Comparison of ENCODE assay signal across 25 cellular contexts in the genomic region with DNA sequence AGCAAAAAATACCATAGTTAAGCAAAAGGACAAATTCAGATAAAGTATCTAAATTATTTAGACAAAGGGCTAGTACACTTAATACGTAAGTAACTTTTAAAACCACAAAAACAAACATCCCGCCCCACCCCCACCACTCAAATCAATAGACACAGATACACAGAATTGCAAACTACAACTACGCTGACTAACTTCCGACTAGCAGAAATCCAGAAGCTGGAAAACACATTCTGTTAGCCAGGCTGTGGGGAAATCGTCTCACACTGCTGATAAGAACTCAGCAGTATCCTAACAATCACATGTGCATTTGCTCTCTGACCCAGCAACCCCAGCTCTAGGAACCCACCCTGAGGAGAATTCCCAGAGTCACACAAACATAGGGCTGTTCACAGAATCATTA. TPM values are rescaled to one million over a fixed set of nuclear protein-coding genes. Genes with fewer than 3 reads are reported as not detected.
DNase-seq lines count a peak whose midpoint lies in the region; ATAC-seq, FAIRE-seq and TF ChIP-seq lines count a peak whose summit lies in the region.
"Had no signal": no experiment of that assay in that cellular context is flagged by ENCODE, and none has a peak within 500 bp of the region (broad histone marks: within the 10 kb centered on the region; RNA-seq: fewer than 3 reads in every experiment).

No MANE protein-coding gene starts in this region.

- TF ChIP-seq CTCF in fibroblast of villous mesenchyme (IDR thresholded peaks at IDR 0.05; ENCODE audit: insufficient read depth, low read depth, low read length) (no peak), osteoblast (IDR thresholded peaks at IDR 0.05; ENCODE audit: extremely low read depth, low read depth, low read length) (no peak)

- no peak for TF ChIP-seq POLR2A in H54 (IDR thresholded peaks at IDR 0.05; ENCODE audit: low read depth, low read length)

- no peak for FAIRE-seq in H54 (lab: Jason Lieb, UNC)
- FAIRE-seq: astrocyte, HTR-8/SVneo, TTC549 had no signal

- no peak overlapping the region for H2AFZ ChIP-seq in osteoblast (ENCODE audit: low read length)

- no peak overlapping the region for H3K27ac ChIP-seq in osteoblast (ENCODE audit: low read depth, low read length)
- H3K27ac ChIP-seq: transverse colon had no signal

- no peaks in the 10 kb centered on the region for H3K27me3 ChIP-seq in osteoblast (ENCODE audit: insufficient read depth, low read length)
- H3K27me3 ChIP-seq: transverse colon had no signal

- peaks cover 80% of the 10 kb centered on the region for H3K36me3 ChIP-seq in osteoblast (ENCODE audit: insufficient read depth, low read length)

- DNase-seq in ELF-1 (ENCODE audit: low read depth, low spot score): peak; percentile 20
- peak; percentile 58 for DNase-seq in HuH-7.5 (ENCODE audit: low spot score)
- DNase-seq in fibroblast of villous mesenchyme (ENCODE audit: low read depth): peak; percentile 96
- peak; percentile 53 for DNase-seq in osteoblast (ENCODE audit: insufficient read length, low spot score, missing footprints)
- no peak for DNase-seq in H54 (ENCODE audit: insufficient read length, low spot score)
- DNase-seq in stimulated activated CD8-positive, alpha-beta memory T cell treated with anti-CD3 and anti-CD28 coated beads, Interleukin-4, amount 100 ng/mL, for 48 hours: no peak
- DNase-seq: activated CD4-positive, alpha-beta T cell treated with anti-CD3 and anti-CD28 coated beads, Interleukin-2, amount 50 U/mL, for 48 hours; activated CD8-positive, alpha-beta memory T cell treated with anti-CD3 and anti-CD28 coated beads, Interleukin-2, amount 50 U/mL, for 48 hours; activated naive CD8-positive, alpha-beta T cell treated with anti-CD3 and anti-CD28 coated beads, Interleukin-2, amount 10 ng/mL, durations not matched to agents 7 days and 5 days; C1 segment of cervical spinal cord; COR-L47; DMS79; foreskin fibroblast; GF-D8; Karpas-422; MV-4-11; naive B cell; NCI-H1436 treated with DMSO at 0.1 percent for 48 hours; NCI-H446 treated with DMSO at 0.1 percent for 48 hours; SK-N-SH; transverse colon had no signal

- no peaks in the 10 kb centered on the region for H3K4me1 ChIP-seq in osteoblast (ENCODE audit: insufficient read depth, low read length)

- no peaks in the 10 kb centered on the region for H3K9me3 ChIP-seq in osteoblast (ENCODE audit: low read depth, low read length)
- H3K9me3 ChIP-seq: SK-N-SH, transverse colon had no signal

- ATAC-seq in GM21381 (IDR thresholded peaks at IDR 0.05; ENCODE audit: unreplicated experiment): no peak

- H3K4me2 ChIP-seq in osteoblast (ENCODE audit: insufficient read depth, low read length): no peak overlapping the region
- H3K4me2 ChIP-seq: SK-N-SH had no signal

- H3K79me2 ChIP-seq in osteoblast (ENCODE audit: insufficient read depth, low read length): peaks cover 92% of the 10 kb centered on the region

- no peak overlapping the region for H3K4me3 ChIP-seq in fibroblast of villous mesenchyme (ENCODE audit: low read depth, low read length)
- H3K4me3 ChIP-seq in osteoblast (ENCODE audit: insufficient read depth, low read length): no peak overlapping the region
- H3K4me3 ChIP-seq: transverse colon had no signal

- peaks cover 39% of the 10 kb centered on the region for H4K20me1 ChIP-seq in osteoblast (ENCODE audit: insufficient read depth, low read length)

RNA-seq across cellular contexts. Expression of a gene that starts 16.6 kb away (rescaled TPM):
- total RNA-seq in fibroblast of villous mesenchyme (83.1 and 91.5 TPM in 2 replicates), osteoblast (100 and 117 TPM in 2 replicates)

RNA-seq across cellular contexts. Expression of a gene that starts 28.4 kb away (rescaled TPM):
- total RNA-seq in fibroblast of villous mesenchyme: 98.2 and 167 TPM in 2 replicates
- total RNA-seq in osteoblast: 63.9 and 79.3 TPM in 2 replicates

Comparison
In these comparisons a context has a peak if more than half of its experiments do, and no peak if none do; other contexts are left out.
1. DNase-seq: peak in ELF-1 (single experiment), HuH-7.5 (single experiment), fibroblast of villous mesenchyme (single experiment) and osteoblast (single experiment); none in H54 (single experiment) and stimulated activated CD8-positive, alpha-beta memory T cell treated with anti-CD3 and anti-CD28 coated beads, Interleukin-4, amount 100 ng/mL, for 48 hours (single experiment).